ENCODE assay signal across 31 cellular contexts in the genomic region with DNA sequence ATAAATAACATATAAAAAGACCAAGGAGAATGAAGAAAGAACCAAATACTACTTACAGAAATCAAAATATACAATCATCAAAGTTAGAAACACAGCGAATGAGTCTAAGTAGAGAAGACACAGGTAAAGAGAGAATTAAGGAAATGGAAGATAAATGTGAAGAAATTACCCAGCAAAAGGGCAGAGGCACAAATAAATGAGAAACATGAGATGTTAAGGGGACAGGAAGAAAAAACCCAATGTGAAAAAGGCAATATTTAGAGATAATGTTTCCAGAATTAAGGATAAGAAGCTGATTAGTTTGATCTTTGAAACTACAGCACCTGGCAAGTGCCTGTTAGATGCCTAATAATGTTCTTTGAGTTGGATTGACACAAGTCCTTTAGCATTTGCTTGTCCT. TPM values are rescaled to one million over a fixed set of nuclear protein-coding genes. Genes with fewer than 3 reads are reported as not detected.
"Had no signal": no experiment of that assay in that cellular context is flagged by ENCODE, and none has a peak within 500 bp of the region (broad histone marks: within the 10 kb centered on the region; RNA-seq: fewer than 3 reads in every experiment).

No MANE protein-coding gene starts in this region.

- H3K27me3 Mint-ChIP-seq: naive thymus-derived CD4-positive, alpha-beta T cell; progenitor cell of endocrine pancreas; stimulated activated naive CD8-positive, alpha-beta T cell treated with anti-CD3 and anti-CD28 coated beads, Interleukin-15, amount 100 ng/mL, for 72 hours had no signal

- H3K4me2 ChIP-seq: neural progenitor cell, smooth muscle cell had no signal

- H3K4me1 ChIP-seq: esophagus muscularis mucosa, foreskin keratinocyte, gastroesophageal sphincter, heart right ventricle, left lung, neural progenitor cell, parathyroid adenoma, suprapubic skin, vagina had no signal

- FAIRE-seq: endothelial cell of umbilical vein, islet of Langerhans had no signal

- H3K36me3 ChIP-seq: left lung, suprapubic skin, vagina had no signal

- H3K4me3 ChIP-seq: esophagus muscularis mucosa, gastroesophageal sphincter, heart right ventricle, left lung, mucosa of descending colon, neural progenitor cell, smooth muscle cell, suprapubic skin, vagina had no signal

- H3K27ac Mint-ChIP-seq: endodermal cell; mesothelial cell of epicardium; naive thymus-derived CD4-positive, alpha-beta T cell; nephron; neural progenitor cell; progenitor cell of endocrine pancreas had no signal

- H3K79me2 ChIP-seq: parathyroid adenoma had no signal

- H3K9ac ChIP-seq: neural progenitor cell, parathyroid adenoma had no signal

- H3K27ac ChIP-seq: esophagus muscularis mucosa, foreskin keratinocyte, gastroesophageal sphincter, heart right ventricle, left lung, neural progenitor cell, parathyroid adenoma, suprapubic skin, vagina had no signal

- H3K27me3 ChIP-seq: foreskin keratinocyte, gastroesophageal sphincter, heart right ventricle, left lung, neural progenitor cell, suprapubic skin, vagina had no signal

- H2AFZ ChIP-seq: neural progenitor cell, parathyroid adenoma had no signal

- ATAC-seq: foreskin keratinocyte; gastroesophageal sphincter; heart right ventricle; left cardiac atrium; left lung; mucosa of descending colon; naive thymus-derived CD4-positive, alpha-beta T cell; sciatic nerve; stimulated activated naive CD8-positive, alpha-beta T cell treated with anti-CD3 and anti-CD28 coated beads, Interleukin-15, amount 100 ng/mL, for 72 hours had no signal

- DNase-seq: effector CD8-positive, alpha-beta T cell; endodermal cell; foreskin keratinocyte; glutamatergic neuron; heart right ventricle; hippocampal formation; left cardiac atrium; left lung; mesenchymal stem cell; mucosa of descending colon; naive thymus-derived CD4-positive, alpha-beta T cell; stimulated activated CD4-positive, alpha-beta T cell treated with anti-CD3 and anti-CD28 coated beads, Interleukin-12 subunit alpha, Interleukin-12 subunit beta, amount 100 ng/mL, for 4 hours; stimulated activated CD4-positive, alpha-beta T cell treated with anti-CD3 and anti-CD28 coated beads, Interleukin-1b, Interleukin-23, amount 100 ng/mL, for 48 hours; stimulated activated CD4-positive, alpha-beta T cell treated with anti-CD3 and anti-CD28 coated beads, Interleukin-4, amount 100 ng/mL, for 1 hour; stimulated activated CD8-positive, alpha-beta memory T cell treated with anti-CD3 and anti-CD28 coated beads, Interleukin-4, amount 100 ng/mL, for 48 hours; stimulated activated naive CD4-positive, alpha-beta T cell; stimulated activated naive CD8-positive, alpha-beta T cell treated with anti-CD3 and anti-CD28 coated beads, Interleukin-15, amount 100 ng/mL, for 72 hours; trophoblast cell had no signal

- H3K4me1 Mint-ChIP-seq: endodermal cell, mesothelial cell of epicardium, nephron, neural progenitor cell had no signal

- H3K4me3 Mint-ChIP-seq: endodermal cell; mesothelial cell of epicardium; naive thymus-derived CD4-positive, alpha-beta T cell; nephron; neural progenitor cell; stimulated activated naive CD8-positive, alpha-beta T cell treated with anti-CD3 and anti-CD28 coated beads, Interleukin-15, amount 100 ng/mL, for 72 hours had no signal

RNA-seq across cellular contexts. Expression of a gene that starts 40.9 kb away (rescaled TPM):
- total RNA-seq: naive thymus-derived CD4-positive, alpha-beta T cell had no signal
- polyA plus RNA-seq: naive thymus-derived CD4-positive, alpha-beta T cell had no signal
